13 cellular contexts compared by ENCODE assay signal in the genomic region with DNA sequence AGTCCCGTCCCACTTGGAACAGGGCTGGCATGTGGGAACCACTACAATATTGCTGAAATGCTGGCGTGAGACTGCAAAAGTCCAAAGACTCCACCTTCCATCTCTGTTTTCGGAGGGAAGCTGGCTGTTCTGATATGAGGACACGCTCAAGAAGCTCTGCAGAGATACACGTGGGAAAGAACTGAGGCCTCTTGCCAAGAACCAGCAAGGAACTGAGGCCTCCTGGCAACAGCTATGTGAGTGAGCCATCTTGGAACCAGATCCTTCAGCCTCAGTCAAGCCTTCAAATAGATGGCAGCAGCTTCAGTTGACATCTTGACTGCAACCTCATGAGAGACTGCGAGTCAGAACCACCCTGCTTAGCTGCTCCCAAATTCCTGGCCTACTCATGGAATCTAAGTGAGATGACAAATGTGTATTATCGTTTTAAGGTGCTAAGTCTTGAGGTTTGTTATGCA.
"Had no signal": no experiment of that assay in that cellular context is flagged by ENCODE, and none has a peak within 500 bp of the region (broad histone marks: within the 10 kb centered on the region; RNA-seq: fewer than 3 reads in every experiment).

No MANE protein-coding gene starts in this region.

- H3K27ac ChIP-seq: lower lobe of right lung, psoas muscle, right lobe of liver, spleen, stomach had no signal

- H3K4me1 ChIP-seq: lower lobe of right lung had no signal

- DNase-seq: activated CD4-positive, alpha-beta T cell treated with anti-CD3 and anti-CD28 coated beads, Interleukin-2, amount 10 ng/mL, durations not matched to agents 7 days and 5 days; activated CD4-positive, CD25-positive, alpha-beta regulatory T cell; activated gamma-delta T cell treated with Interleukin-2 at 50 U/mL for 16 hours; activated naive CD8-positive, alpha-beta T cell treated with anti-CD3 and anti-CD28 coated beads, Interleukin-2, amount 10 ng/mL, durations not matched to agents 7 days and 5 days; brain microvascular endothelial cell; cerebellar nuclear complex; effector memory CD4-positive, alpha-beta T cell; lower lobe of right lung; psoas muscle; right lobe of liver; spleen; stomach; T-helper 2 cell had no signal

- ATAC-seq: lower lobe of right lung had no signal

- H3K9me3 ChIP-seq: lower lobe of right lung, psoas muscle, right lobe of liver, spleen, stomach had no signal

- H3K27me3 ChIP-seq: brain microvascular endothelial cell, right lobe of liver, spleen, stomach had no signal

- H3K4me3 ChIP-seq: lower lobe of right lung, psoas muscle, right lobe of liver, spleen, stomach had no signal

- H3K36me3 ChIP-seq: brain microvascular endothelial cell had no signal
